ENCODE assay signal across 14 cellular contexts in genomic region chr5:140039561-140039960, GRCh38. TPM values are rescaled to one million over a fixed set of nuclear protein-coding genes. Genes with fewer than 3 reads are reported as not detected.
DNase-seq lines count a peak whose midpoint lies in the region; ATAC-seq and TF ChIP-seq lines count a peak whose summit lies in the region.
"Had no signal": no experiment of that assay in that cellular context is flagged by ENCODE, and none has a peak within 500 bp of the region (broad histone marks: within the 10 kb centered on the region; RNA-seq: fewer than 3 reads in every experiment).

No MANE protein-coding gene starts in this region.

- DNase-seq in NOMO-1 (lab: John Stamatoyannopoulos, UW; ENCODE audit: unreplicated experiment in 2 of 2) (peak; percentile 25 to 27), NOMO-1 treated with DMSO at 0.1 percent for 48 hours (lab: John Stamatoyannopoulos, UW; ENCODE audit: unreplicated experiment) (no peak), NB4 (ENCODE audit: low read depth) (peak; percentile 14), fibroblast of gingiva (ENCODE audit: low read depth) (peak; percentile 87), superior temporal gyrus (ENCODE audit: extremely low spot score) (peak; percentile 38), cerebellar nuclear complex (lab: John Stamatoyannopoulos, UW) (no peak), osteocyte (ENCODE audit: extremely low spot score, unreplicated experiment) (no peak)
- DNase-seq: central memory CD4-positive, alpha-beta T cell; immature natural killer cell; naive thymus-derived CD8-positive, alpha-beta T cell; stimulated activated CD4-positive, alpha-beta T cell treated with anti-CD3 and anti-CD28 coated beads, Interleukin-15, amount 100 ng/mL, for 24 hours had no signal

- H3K4me3 ChIP-seq in NB4 (ENCODE audit: low read depth, low read length), result no peak overlapping the region

- no peak for TF ChIP-seq POLR2A in NB4 (IDR thresholded peaks at IDR 0.05; ENCODE audit: extremely low read depth, insufficient read length)

- H3K9me3 Mint-ChIP-seq in osteocyte (ENCODE audit: unreplicated experiment), result peaks cover 7% of the 10 kb centered on the region
- H3K9me3 Mint-ChIP-seq: activated T-helper 17 cell treated with anti-CD3 and anti-CD28 coated beads, Interleukin-2, amount 50 U/mL, for 72 hours; immature natural killer cell; naive thymus-derived CD8-positive, alpha-beta T cell had no signal

- peaks cover 36% of the 10 kb centered on the region for H3K4me1 Mint-ChIP-seq in osteocyte (ENCODE audit: unreplicated experiment)

- peaks cover 38% of the 10 kb centered on the region for H3K27me3 Mint-ChIP-seq in osteocyte (ENCODE audit: unreplicated experiment)

- H3K36me3 Mint-ChIP-seq in osteocyte (ENCODE audit: unreplicated experiment), result peaks cover 2% of the 10 kb centered on the region
- H3K36me3 Mint-ChIP-seq: immature natural killer cell; naive thymus-derived CD8-positive, alpha-beta T cell; stimulated activated memory B cell treated with anti-CD40 and anti-IgM and Interleukin-4, amounts not matched to agents 10 μg/mL and 1 μg/mL and 100 μg/mL, for 72 hours had no signal

- TF ChIP-seq CTCF in NB4 (IDR thresholded peaks at IDR 0.05; ENCODE audit: low read depth, low read length) (no peak), osteocyte (IDR thresholded peaks at IDR 0.05) (no peak)

- no peak for ATAC-seq in GM21723 (IDR thresholded peaks at IDR 0.05; ENCODE audit: unreplicated experiment)
- ATAC-seq: activated T-helper 17 cell treated with anti-CD3 and anti-CD28 coated beads, Interleukin-2, amount 50 U/mL, for 72 hours; naive thymus-derived CD8-positive, alpha-beta T cell; stimulated activated memory B cell treated with anti-CD40 and anti-IgM and Interleukin-4, amounts not matched to agents 10 μg/mL and 1 μg/mL and 100 μg/mL, for 72 hours had no signal

- H3K27ac Mint-ChIP-seq in osteocyte (ENCODE audit: unreplicated experiment), result no peak overlapping the region
- H3K27ac Mint-ChIP-seq: activated T-helper 17 cell treated with anti-CD3 and anti-CD28 coated beads, Interleukin-2, amount 50 U/mL, for 72 hours; immature natural killer cell; naive thymus-derived CD8-positive, alpha-beta T cell; stimulated activated memory B cell treated with anti-CD40 and anti-IgM and Interleukin-4, amounts not matched to agents 10 μg/mL and 1 μg/mL and 100 μg/mL, for 72 hours had no signal

- no peak overlapping the region for H3K4me3 Mint-ChIP-seq in osteocyte (ENCODE audit: unreplicated experiment)
- H3K4me3 Mint-ChIP-seq: activated T-helper 17 cell treated with anti-CD3 and anti-CD28 coated beads, Interleukin-2, amount 50 U/mL, for 72 hours; naive thymus-derived CD8-positive, alpha-beta T cell; stimulated activated memory B cell treated with anti-CD40 and anti-IgM and Interleukin-4, amounts not matched to agents 10 μg/mL and 1 μg/mL and 100 μg/mL, for 72 hours had no signal

RNA-seq across cellular contexts. Expression of gene NRG2, which starts 3.5 kb away (rescaled TPM):
- total RNA-seq in osteocyte, result 0.86 and 1.5 TPM in 2 replicates

Comparison
In these comparisons a context has a peak if more than half of its experiments do, and no peak if none do; other contexts are left out.
1. DNase-seq: peak in NOMO-1 (2 of 2), NB4 (single experiment), fibroblast of gingiva (single experiment) and superior temporal gyrus (single experiment); none in NOMO-1 treated with DMSO at 0.1 percent for 48 hours (single experiment), cerebellar nuclear complex (0 of 2) and osteocyte (single experiment).